1 cellular context compared by ENCODE assay signal in the genomic region with DNA sequence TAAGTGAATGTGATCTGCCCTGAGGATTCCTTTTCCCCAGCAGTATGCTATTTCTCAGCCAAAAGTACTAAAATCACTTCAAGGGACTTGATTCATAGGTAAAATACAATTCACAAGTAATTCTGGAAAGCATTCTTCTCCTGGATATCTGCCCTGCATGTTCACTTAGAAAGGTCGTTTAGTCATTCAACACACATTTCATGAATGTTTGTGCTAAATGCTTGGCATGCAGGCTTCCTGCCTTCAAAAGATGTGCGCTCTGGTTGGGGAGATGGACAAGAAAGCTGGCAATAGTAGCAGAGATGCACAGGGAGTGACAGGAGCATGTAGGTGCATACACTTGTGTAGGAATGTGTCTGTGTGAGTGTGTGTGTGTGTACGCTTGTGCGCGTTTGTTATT.
A peak's percentile ranks its signal among the peaks of the same experiment; 100 is the strongest.
TF ChIP-seq lines count a peak whose summit lies in the region.

No MANE protein-coding gene starts in this region.

TF ChIP-seq in H1, 55 proteins besides CTCF, POLR2A, EP300 and RAD21:
- TF ChIP-seq FOSL1 (IDR thresholded peaks at IDR 0.05; ENCODE audit: insufficient read depth, low read depth, low read length) (no peak), POLR2AphosphoS5 (IDR thresholded peaks at IDR 0.05; ENCODE audit: low read depth, low read length) (peak; percentile 34; the same call in 1 of the 2 replicates)
